ENCODE assay signal across 9 cellular contexts in genomic region chr3:44021646-44022594, GRCh38.
DNase-seq lines count a peak whose midpoint lies in the region; ATAC-seq and TF ChIP-seq lines count a peak whose summit lies in the region.
"Had no signal": no experiment of that assay in that cellular context is flagged by ENCODE, and none has a peak within 500 bp of the region (broad histone marks: within the 10 kb centered on the region; RNA-seq: fewer than 3 reads in every experiment).

No MANE protein-coding gene starts in this region.

- H3K9me3 Mint-ChIP-seq in HFFc6: no peaks in the 10 kb centered on the region
- peaks cover 0 to 2% (median 0%) of the 10 kb centered on the region in 11 donors for H3K9me3 Mint-ChIP-seq in naive thymus-derived CD4-positive, alpha-beta T cell

- H3K4me3 ChIP-seq in ectodermal cell (ENCODE audit: insufficient read depth, low read depth, low read length): peak overlapping the region; percentile 51
- H3K4me3 ChIP-seq in naive thymus-derived CD4-positive, alpha-beta T cell (ENCODE audit: low read length): no peak overlapping the region
- H3K4me3 ChIP-seq in effector memory CD4-positive, alpha-beta T cell (ENCODE audit: insufficient read depth, low read depth, low read length, poor library complexity, severe bottlenecking): no peak overlapping the region

- H3K27me3 Mint-ChIP-seq in HFFc6 (ENCODE audit: insufficient read depth): no peaks in the 10 kb centered on the region
- H3K27me3 Mint-ChIP-seq in naive thymus-derived CD4-positive, alpha-beta T cell: peaks cover 60 to 71% (median 70%) of the 10 kb centered on the region in 5 donors

- intact Hi-C loops in naive thymus-derived CD4-positive, alpha-beta T cell (cut with micrococcal nuclease): no loop called here

- H3K27me3 ChIP-seq in ectodermal cell (ENCODE audit: control insufficient read depth, insufficient read depth, low read length, poor library complexity, severe bottlenecking): peaks cover 10% of the 10 kb centered on the region
- H3K27me3 ChIP-seq in naive thymus-derived CD4-positive, alpha-beta T cell (ENCODE audit: control insufficient read depth in 2 of 2, insufficient read depth in 2 of 2, low read length in 2 of 2): peaks cover 0 to 7% of the 10 kb centered on the region in 2 donors
- H3K27me3 ChIP-seq in effector memory CD4-positive, alpha-beta T cell (replicated peaks; ENCODE audit: control insufficient read depth, insufficient read depth, low read length, poor library complexity, severe bottlenecking): peaks cover 21% of the 10 kb centered on the region

- no peak for ATAC-seq in naive thymus-derived CD4-positive, alpha-beta T cell
- no peak for ATAC-seq in GM21447 (IDR thresholded peaks at IDR 0.05; ENCODE audit: unreplicated experiment)

- H3K4me1 Mint-ChIP-seq in HFFc6 (ENCODE audit: low read depth): peaks cover 23% of the 10 kb centered on the region
- peaks cover 0 to 10% (median 5%) of the 10 kb centered on the region in 7 donors for H3K4me1 Mint-ChIP-seq in naive thymus-derived CD4-positive, alpha-beta T cell

- H3K27ac Mint-ChIP-seq in HFFc6: peak overlapping the region; percentile 52
- no peak overlapping the region for H3K27ac Mint-ChIP-seq in naive thymus-derived CD4-positive, alpha-beta T cell

- 2 to 3% methylated on average over 53 of the region's 53 CpGs for WGBS in ectodermal cell, 2 experiments

- H3K4me3 Mint-ChIP-seq in HFFc6: peak overlapping the region; percentile 86
- peak overlapping the region in 7 of 10 donors; percentile 15 to 56 (median 40) for H3K4me3 Mint-ChIP-seq in naive thymus-derived CD4-positive, alpha-beta T cell

- H3K27ac ChIP-seq in ectodermal cell (ENCODE audit: insufficient read depth, low read depth, low read length, poor library complexity, severe bottlenecking): no peak overlapping the region
- H3K27ac ChIP-seq in naive thymus-derived CD4-positive, alpha-beta T cell (ENCODE audit: low read depth, low read length): no peak overlapping the region
- H3K27ac ChIP-seq in effector memory CD4-positive, alpha-beta T cell (ENCODE audit: insufficient read depth, low read length, poor library complexity, severe bottlenecking): no peak overlapping the region
- H3K27ac ChIP-seq: neutrophil had no signal

- DNase-seq in AG08395 (ENCODE audit: low spot score) (peak; percentile 23), HFFc6 (no peak), GOT3 (lab: John Stamatoyannopoulos, UW) (no peak), HT-29 (ENCODE audit: low spot score) (no peak)
- no peak for DNase-seq in naive thymus-derived CD4-positive, alpha-beta T cell
- no peak for DNase-seq in effector memory CD4-positive, alpha-beta T cell

- CTCF ChIA-PET in naive thymus-derived CD4-positive, alpha-beta T cell (lab: Charles Lee): no interaction called here

- TF ChIP-seq CTCF in HFFc6 (IDR thresholded peaks at IDR 0.05): no peak

- H3K9me3 ChIP-seq in ectodermal cell (ENCODE audit: control insufficient read depth, low read length): no peaks in the 10 kb centered on the region
- H3K9me3 ChIP-seq in naive thymus-derived CD4-positive, alpha-beta T cell (ENCODE audit: control insufficient read depth in 2 of 3, low read length in 3 of 3): no peaks in the 10 kb centered on the region
- H3K9me3 ChIP-seq in effector memory CD4-positive, alpha-beta T cell (ENCODE audit: control insufficient read depth, low read length): no peaks in the 10 kb centered on the region
- H3K9me3 ChIP-seq: neutrophil had no signal

- peaks cover 28% of the 10 kb centered on the region for H3K4me1 ChIP-seq in ectodermal cell (ENCODE audit: control insufficient read depth, insufficient read depth, low read length)
- no peaks in the 10 kb centered on the region for H3K4me1 ChIP-seq in naive thymus-derived CD4-positive, alpha-beta T cell (ENCODE audit: control insufficient read depth in 2 of 2, insufficient read depth in 2 of 2, low read length in 2 of 2)
- H3K4me1 ChIP-seq in effector memory CD4-positive, alpha-beta T cell (ENCODE audit: control insufficient read depth, insufficient read depth, low read length, poor library complexity, severe bottlenecking): peaks cover 6% of the 10 kb centered on the region

- POLR2A ChIA-PET in naive thymus-derived CD4-positive, alpha-beta T cell (lab: Charles Lee): no interaction called here

- peaks cover 9% of the 10 kb centered on the region for H3K36me3 Mint-ChIP-seq in HFFc6 (ENCODE audit: low read depth)
- H3K36me3 Mint-ChIP-seq in naive thymus-derived CD4-positive, alpha-beta T cell: no peaks in the 10 kb centered on the region

- no peaks in the 10 kb centered on the region for H3K36me3 ChIP-seq in ectodermal cell (ENCODE audit: control insufficient read depth, insufficient read depth, low read length)
- no peaks in the 10 kb centered on the region for H3K36me3 ChIP-seq in naive thymus-derived CD4-positive, alpha-beta T cell (ENCODE audit: control insufficient read depth in 2 of 3, insufficient read depth in 3 of 3, low read length in 3 of 3)
- H3K36me3 ChIP-seq in effector memory CD4-positive, alpha-beta T cell (ENCODE audit: control insufficient read depth, insufficient read depth, low read length): no peaks in the 10 kb centered on the region
- H3K36me3 ChIP-seq: neutrophil had no signal
